Comparison of ENCODE assay signal across 19 cellular contexts in genomic region chr4:1982124-1983052, GRCh38. TPM values are rescaled to one million over a fixed set of nuclear protein-coding genes. Genes with fewer than 3 reads are reported as not detected.
DNase-seq lines count a peak whose midpoint lies in the region; ATAC-seq lines count a peak whose summit lies in the region.
"Had no signal": no experiment of that assay in that cellular context is flagged by ENCODE, and none has a peak within 500 bp of the region (broad histone marks: within the 10 kb centered on the region; RNA-seq: fewer than 3 reads in every experiment).

No MANE protein-coding gene starts in this region.

- no peak overlapping the region for H3K27ac Mint-ChIP-seq in activated CD8-positive, alpha-beta memory T cell treated with anti-CD3 and anti-CD28 coated beads, Interleukin-2, amount 10 ng/mL, durations not matched to agents 7 days and 5 days
- H3K27ac Mint-ChIP-seq: activated CD4-positive, alpha-beta memory T cell treated with anti-CD3 and anti-CD28 coated beads for 36 hours had no signal

- no peak overlapping the region for H3K4me3 Mint-ChIP-seq in activated CD8-positive, alpha-beta memory T cell treated with anti-CD3 and anti-CD28 coated beads, Interleukin-2, amount 10 ng/mL, durations not matched to agents 7 days and 5 days
- H3K4me3 Mint-ChIP-seq: activated CD4-positive, alpha-beta memory T cell treated with anti-CD3 and anti-CD28 coated beads for 36 hours; IgD-negative memory B cell had no signal

- no peaks in the 10 kb centered on the region for H3K9me3 Mint-ChIP-seq in activated CD8-positive, alpha-beta memory T cell treated with anti-CD3 and anti-CD28 coated beads, Interleukin-2, amount 10 ng/mL, durations not matched to agents 7 days and 5 days (ENCODE audit: low read depth)
- H3K9me3 Mint-ChIP-seq: activated CD4-positive, alpha-beta memory T cell treated with anti-CD3 and anti-CD28 coated beads for 36 hours; IgD-negative memory B cell had no signal

- CTCF ChIA-PET in activated CD8-positive, alpha-beta memory T cell treated with anti-CD3 and anti-CD28 coated beads, Interleukin-2, amount 10 ng/mL, durations not matched to agents 7 days and 5 days (lab: Charles Lee) = no interaction called here

- intact Hi-C loops in posterior vena cava (cut with DNase I) (no loop called here), sciatic nerve (cut with DNase I) (no loop called here)

- peak overlapping the region; percentile 46 for H3K27ac ChIP-seq in epithelial cell of prostate
- H3K27ac ChIP-seq: esophagus muscularis mucosa, neutrophil had no signal

- DNase-seq in activated CD8-positive, alpha-beta memory T cell treated with anti-CD3 and anti-CD28 coated beads for 24 hours = peak; percentile 54
- no peak for DNase-seq in activated CD8-positive, alpha-beta memory T cell treated with anti-CD3 and anti-CD28 coated beads, Interleukin-2, amount 10 ng/mL, durations not matched to agents 7 days and 5 days
- peak; percentile 34 for DNase-seq in LoVo (ENCODE audit: low spot score)
- no peak for DNase-seq in epithelial cell of prostate (ENCODE audit: low read depth, low spot score)
- peak; percentile 66 for DNase-seq in posterior vena cava (ENCODE audit: low spot score)
- DNase-seq in epidermal melanocyte (ENCODE audit: insufficient read length, low spot score) = no peak
- no peak for DNase-seq in GF-D8 (lab: John Stamatoyannopoulos, UW)
- no peak for DNase-seq in sciatic nerve (ENCODE audit: low spot score)
- DNase-seq: 8988T; activated CD4-positive, alpha-beta memory T cell treated with anti-CD3 and anti-CD28 coated beads for 36 hours; activated effector memory CD4-positive, alpha-beta T cell treated with Interleukin-2 at 50 U/mL for 16 hours; anterior cingulate cortex; DMS79; glutamatergic neuron; NCI-H69; SW 1271 had no signal

- H3K4me1 Mint-ChIP-seq in activated CD8-positive, alpha-beta memory T cell treated with anti-CD3 and anti-CD28 coated beads, Interleukin-2, amount 10 ng/mL, durations not matched to agents 7 days and 5 days = no peaks in the 10 kb centered on the region

- H3K36me3 Mint-ChIP-seq in activated CD8-positive, alpha-beta memory T cell treated with anti-CD3 and anti-CD28 coated beads, Interleukin-2, amount 10 ng/mL, durations not matched to agents 7 days and 5 days = peaks cover 29% of the 10 kb centered on the region

- H3K27me3 Mint-ChIP-seq in activated CD8-positive, alpha-beta memory T cell treated with anti-CD3 and anti-CD28 coated beads, Interleukin-2, amount 10 ng/mL, durations not matched to agents 7 days and 5 days = no peaks in the 10 kb centered on the region
- H3K27me3 Mint-ChIP-seq: activated CD4-positive, alpha-beta memory T cell treated with anti-CD3 and anti-CD28 coated beads for 36 hours; IgD-negative memory B cell had no signal

- ATAC-seq in activated CD8-positive, alpha-beta memory T cell treated with anti-CD3 and anti-CD28 coated beads, Interleukin-2, amount 10 ng/mL, durations not matched to agents 7 days and 5 days = no peak
- no peak for ATAC-seq in sciatic nerve

RNA-seq across cellular contexts. Expression of gene NELFA, which starts 26.4 kb away (rescaled TPM):
- 10 to 100 TPM; 40.1 to 42.6 TPM for total RNA-seq in activated CD8-positive, alpha-beta memory T cell treated with anti-CD3 and anti-CD28 coated beads, Interleukin-2, amount 10 ng/mL, durations not matched to agents 7 days and 5 days
- total RNA-seq in posterior vena cava = 10 to 100 TPM; 16.2 to 17.3 TPM
- 27.2 TPM for total RNA-seq in sciatic nerve

Comparison
In these comparisons a context has a peak if more than half of its experiments do, and no peak if none do; other contexts are left out.
1. DNase-seq: peak in activated CD8-positive, alpha-beta memory T cell treated with anti-CD3 and anti-CD28 coated beads for 24 hours (single experiment), LoVo (single experiment) and posterior vena cava (single experiment); none in activated CD8-positive, alpha-beta memory T cell treated with anti-CD3 and anti-CD28 coated beads, Interleukin-2, amount 10 ng/mL, durations not matched to agents 7 days and 5 days (single experiment), epithelial cell of prostate (single experiment), epidermal melanocyte (single experiment), GF-D8 (single experiment) and sciatic nerve (single experiment).